19 cellular contexts compared by ENCODE assay signal in genomic region chr2:147451131-147451530, GRCh38.
"Had no signal": no experiment of that assay in that cellular context is flagged by ENCODE, and none has a peak within 500 bp of the region (broad histone marks: within the 10 kb centered on the region; RNA-seq: fewer than 3 reads in every experiment).

No MANE protein-coding gene starts in this region.

- H3K4me1 ChIP-seq: spleen, upper lobe of right lung had no signal

- H3K27me3 Mint-ChIP-seq: stimulated activated naive CD8-positive, alpha-beta T cell treated with anti-CD3 and anti-CD28 coated beads, Interleukin-15, Interleukin-2, amounts not matched to agents 100 ng/mL and 50 ng/mL, for 24 hours had no signal

- ATAC-seq: activated CD8-positive, alpha-beta T cell treated with anti-CD3 and anti-CD28 coated beads, Interleukin-2, amount 10 ng/mL, durations not matched to agents 7 days and 5 days; activated naive CD4-positive, alpha-beta T cell treated with anti-CD3 and anti-CD28 coated beads, Interleukin-2, amount 50 U/mL, for 72 hours; body of pancreas; upper lobe of right lung had no signal

- H3K27ac ChIP-seq: body of pancreas, coronary artery, ovary, sigmoid colon, spleen, upper lobe of right lung had no signal

- H3K9me3 ChIP-seq: body of pancreas, esophagus squamous epithelium, ovary, sigmoid colon, spleen, upper lobe of right lung had no signal

- H3K4me3 Mint-ChIP-seq: activated CD8-positive, alpha-beta T cell treated with anti-CD3 and anti-CD28 coated beads, Interleukin-2, amount 10 ng/mL, durations not matched to agents 7 days and 5 days; nephron progenitor cell; stimulated activated naive CD8-positive, alpha-beta T cell treated with anti-CD3 and anti-CD28 coated beads, Interleukin-15, Interleukin-2, amounts not matched to agents 100 ng/mL and 50 ng/mL, for 24 hours had no signal

- H3K9me3 Mint-ChIP-seq: stimulated activated naive CD8-positive, alpha-beta T cell treated with anti-CD3 and anti-CD28 coated beads, Interleukin-15, Interleukin-2, amounts not matched to agents 100 ng/mL and 50 ng/mL, for 24 hours had no signal

- H3K27ac Mint-ChIP-seq: activated CD8-positive, alpha-beta T cell treated with anti-CD3 and anti-CD28 coated beads, Interleukin-2, amount 10 ng/mL, durations not matched to agents 7 days and 5 days; activated naive CD4-positive, alpha-beta T cell treated with anti-CD3 and anti-CD28 coated beads, Interleukin-2, amount 50 U/mL, for 72 hours; nephron progenitor cell; stimulated activated naive CD8-positive, alpha-beta T cell treated with anti-CD3 and anti-CD28 coated beads, Interleukin-15, Interleukin-2, amounts not matched to agents 100 ng/mL and 50 ng/mL, for 24 hours had no signal

- H3K36me3 ChIP-seq: esophagus squamous epithelium, ovary, sigmoid colon, spleen, upper lobe of right lung had no signal

- H3K4me3 ChIP-seq: body of pancreas, coronary artery, esophagus squamous epithelium, ovary, sigmoid colon, spleen, upper lobe of right lung had no signal

- H3K27me3 ChIP-seq: body of pancreas, esophagus squamous epithelium, ovary, sigmoid colon, spleen, upper lobe of right lung had no signal

- DNase-seq: activated CD4-positive, alpha-beta T cell treated with anti-CD3 and anti-CD28 coated beads for 48 hours; activated CD8-positive, alpha-beta memory T cell treated with anti-CD3 and anti-CD28 coated beads, Interleukin-2, amount 50 U/mL, for 4 hours; activated CD8-positive, alpha-beta T cell treated with anti-CD3 and anti-CD28 coated beads, Interleukin-2, amount 10 ng/mL, durations not matched to agents 7 days and 5 days; activated gamma-delta T cell; activated T-cell treated with anti-CD3 and anti-CD28 coated beads, Interleukin-2, amount 50 U/mL, for 48 hours; amygdala; body of pancreas; central memory CD4-positive, alpha-beta T cell; esophagus squamous epithelium; hippocampal formation; mesenchymal stem cell; nephron progenitor cell; ovary; sigmoid colon; spleen; upper lobe of right lung had no signal

- H3K36me3 Mint-ChIP-seq: activated naive CD4-positive, alpha-beta T cell treated with anti-CD3 and anti-CD28 coated beads, Interleukin-2, amount 50 U/mL, for 72 hours had no signal
